In the genomic region with DNA sequence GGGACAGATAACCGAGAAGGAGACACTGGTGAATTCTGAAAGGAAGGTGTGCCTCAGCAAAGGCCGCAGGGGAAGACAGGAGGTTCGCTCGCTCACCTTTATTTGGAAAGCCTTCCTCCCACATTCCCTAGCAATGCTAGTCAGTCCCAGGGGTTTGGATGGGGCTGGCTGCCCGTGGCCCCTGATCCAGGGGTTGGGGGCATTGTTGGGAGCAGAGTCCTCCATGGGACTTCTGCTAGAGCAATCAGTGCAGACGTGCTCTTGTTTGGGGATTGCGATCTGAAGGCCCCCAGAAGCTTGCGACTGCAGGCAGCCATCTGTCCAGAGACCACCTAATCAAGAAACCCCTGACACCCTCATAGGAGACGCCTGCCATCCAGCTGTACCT, we compare ENCODE assay signal across 19 cellular contexts. TPM values are rescaled to one million over a fixed set of nuclear protein-coding genes. Genes with fewer than 3 reads are reported as not detected.
DNase-seq lines count a peak whose midpoint lies in the region; FAIRE-seq and TF ChIP-seq lines count a peak whose summit lies in the region.
"Had no signal": no experiment of that assay in that cellular context is flagged by ENCODE, and none has a peak within 500 bp of the region (broad histone marks: within the 10 kb centered on the region; RNA-seq: fewer than 3 reads in every experiment).

No MANE protein-coding gene starts in this region.

- H3K4me3 Mint-ChIP-seq in T-helper 2 cell treated with Interferon-gamma antibody and Interleukin-4, amounts not matched to agents 5 μg/mL and 100 μg/mL, for 36 hours, result peak overlapping the region; percentile 47
- H3K4me3 Mint-ChIP-seq in immature natural killer cell, result no peak overlapping the region

- no peak overlapping the region for H2AFZ ChIP-seq in OCI-LY3 (ENCODE audit: low read depth, low read length)

- H4K20me1 ChIP-seq in OCI-LY3 (ENCODE audit: insufficient read depth, low read length), result no peaks in the 10 kb centered on the region
- H4K20me1 ChIP-seq: BLaER1 treated with 17β-estradiol and CSF1 and Interleukin-3, amounts not matched to agents 10 nM and 100 nM had no signal

- peaks cover 32% of the 10 kb centered on the region for H3K27me3 Mint-ChIP-seq in T-helper 2 cell treated with Interferon-gamma antibody and Interleukin-4, amounts not matched to agents 5 μg/mL and 100 μg/mL, for 36 hours (ENCODE audit: low read depth)
- H3K27me3 Mint-ChIP-seq in immature natural killer cell (ENCODE audit: low read depth in 3 of 3), result peaks cover 0 to 10% (median 8%) of the 10 kb centered on the region in 3 donors

- no peak for DNase-seq in T-helper 2 cell treated with Interferon-gamma antibody and Interleukin-4, amounts not matched to agents 5 μg/mL and 100 μg/mL, for 36 hours (ENCODE audit: low spot score)
- DNase-seq in T-helper 2 cell (no peak), esophagus squamous epithelium (lab: John Stamatoyannopoulos, UW) (no peak), immature natural killer cell (no peak), nucleus accumbens (lab: John Stamatoyannopoulos, UW) (no peak), kidney (no peak)
- DNase-seq: 8988T; activated T-cell treated with anti-CD3 and anti-CD28 coated beads, Interleukin-2, amount 50 U/mL, for 1 hour; adrenal gland; caudate nucleus; effector memory CD4-positive, alpha-beta T cell; left ventricle myocardium superior; SK-N-SH had no signal

- H3K4me1 Mint-ChIP-seq in T-helper 2 cell treated with Interferon-gamma antibody and Interleukin-4, amounts not matched to agents 5 μg/mL and 100 μg/mL, for 36 hours (ENCODE audit: low read depth), result peaks cover 4% of the 10 kb centered on the region
- no peaks in the 10 kb centered on the region for H3K4me1 Mint-ChIP-seq in immature natural killer cell

- H3K9ac ChIP-seq in OCI-LY3 (ENCODE audit: low read length) (no peak overlapping the region), rectal smooth muscle tissue (ENCODE audit: low read length) (no peak overlapping the region), kidney (ENCODE audit: low read length in 2 of 2) (no peak overlapping the region)
- H3K9ac ChIP-seq: BLaER1 treated with 17β-estradiol and CSF1 and Interleukin-3, amounts not matched to agents 10 nM and 100 nM; SK-N-SH had no signal

- H3K79me2 ChIP-seq in OCI-LY3 (ENCODE audit: low read length), result no peaks in the 10 kb centered on the region

- WGBS in esophagus squamous epithelium, 2 donors, result 60 to 63% methylated on average over 7 to 9 of the region's 9 CpGs

- H3K27me3 ChIP-seq in OCI-LY3 (ENCODE audit: low read depth, low read length) (peaks cover 15% of the 10 kb centered on the region), esophagus squamous epithelium (peaks cover 0 to 11% (median 0%) of the 10 kb centered on the region in 4 donors), rectal smooth muscle tissue (ENCODE audit: control insufficient read depth, insufficient read depth, low read length) (peaks cover 5% of the 10 kb centered on the region)

- H3K27ac ChIP-seq in OCI-LY3 (ENCODE audit: low read length), result no peak overlapping the region
- peak overlapping the region in 3 of 4 donors; percentile 45 to 58 (median 57) for H3K27ac ChIP-seq in esophagus squamous epithelium
- H3K27ac ChIP-seq in rectal smooth muscle tissue (ENCODE audit: low read depth, low read length), result no peak overlapping the region
- no peak overlapping the region for H3K27ac ChIP-seq in kidney (ENCODE audit: low read depth in 2 of 2, low read length in 2 of 2)
- H3K27ac ChIP-seq: adrenal gland; BLaER1 treated with 17β-estradiol and CSF1 and Interleukin-3, amounts not matched to agents 10 nM and 100 nM had no signal

- no peaks in the 10 kb centered on the region for H3K36me3 Mint-ChIP-seq in T-helper 2 cell treated with Interferon-gamma antibody and Interleukin-4, amounts not matched to agents 5 μg/mL and 100 μg/mL, for 36 hours (ENCODE audit: low read depth)
- H3K36me3 Mint-ChIP-seq in immature natural killer cell, result no peaks in the 10 kb centered on the region

- intact Hi-C loops in esophagus squamous epithelium (cut with DNase I) (no loop called here), kidney (cut with DNase I) (no loop called here)

- H3K9me3 ChIP-seq in OCI-LY3 (ENCODE audit: insufficient read depth, low read length) (0 out of 2 replicates have a peak, but pooled peaks cover 5% of the 10 kb centered on the region), esophagus squamous epithelium (peaks cover 0 to 3% (median 0%) of the 10 kb centered on the region in 3 donors), kidney (ENCODE audit: control insufficient read depth in 1 of 2, low read length in 2 of 2) (peaks cover 0 to 4% of the 10 kb centered on the region in 2 donors)
- H3K9me3 ChIP-seq: adrenal gland, SK-N-SH had no signal

- H3K9me3 Mint-ChIP-seq in T-helper 2 cell treated with Interferon-gamma antibody and Interleukin-4, amounts not matched to agents 5 μg/mL and 100 μg/mL, for 36 hours, result peaks cover 3% of the 10 kb centered on the region
- H3K9me3 Mint-ChIP-seq in immature natural killer cell, result peaks cover 0 to 11% (median 0%) of the 10 kb centered on the region in 6 donors

- H3K4me1 ChIP-seq in OCI-LY3 (ENCODE audit: low read length), result peaks cover 9% of the 10 kb centered on the region
- peaks cover 5 to 27% (median 21%) of the 10 kb centered on the region in 3 donors for H3K4me1 ChIP-seq in esophagus squamous epithelium
- peaks cover 2% of the 10 kb centered on the region for H3K4me1 ChIP-seq in rectal smooth muscle tissue (ENCODE audit: control insufficient read depth, insufficient read depth, low read length)
- H3K4me1 ChIP-seq in kidney (ENCODE audit: control insufficient read depth in 1 of 2, insufficient read depth in 1 of 2, low read depth in 1 of 2, low read length in 2 of 2), result no peaks in the 10 kb centered on the region
- H3K4me1 ChIP-seq: adrenal gland; BLaER1 treated with 17β-estradiol and CSF1 and Interleukin-3, amounts not matched to agents 10 nM and 100 nM had no signal

- peak overlapping the region; percentile 55; the same call in 1 of the 2 replicates for H3K4me2 ChIP-seq in OCI-LY3 (ENCODE audit: low read length)
- H3K4me2 ChIP-seq: BLaER1 treated with 17β-estradiol and CSF1 and Interleukin-3, amounts not matched to agents 10 nM and 100 nM; SK-N-SH had no signal

- no peak for FAIRE-seq in kidney (lab: Jason Lieb, UNC)
- FAIRE-seq: GM18507 had no signal

- no peak for TF ChIP-seq POLR2A in esophagus squamous epithelium (IDR thresholded peaks at IDR 0.05)

- H3K27ac Mint-ChIP-seq in T-helper 2 cell treated with Interferon-gamma antibody and Interleukin-4, amounts not matched to agents 5 μg/mL and 100 μg/mL, for 36 hours, result no peak overlapping the region
- no peak overlapping the region for H3K27ac Mint-ChIP-seq in immature natural killer cell

- H3K36me3 ChIP-seq in OCI-LY3 (replicated peaks; ENCODE audit: low read depth, low read length), result no peaks in the 10 kb centered on the region
- H3K36me3 ChIP-seq in esophagus squamous epithelium, result no peaks in the 10 kb centered on the region
- H3K36me3 ChIP-seq in rectal smooth muscle tissue (ENCODE audit: control insufficient read depth, insufficient read depth, low read length), result no peaks in the 10 kb centered on the region
- H3K36me3 ChIP-seq in kidney (ENCODE audit: control insufficient read depth in 1 of 2, insufficient read depth in 2 of 2, low read length in 2 of 2), result no peaks in the 10 kb centered on the region
- H3K36me3 ChIP-seq: adrenal gland; BLaER1 treated with 17β-estradiol and CSF1 and Interleukin-3, amounts not matched to agents 10 nM and 100 nM had no signal

- H3K4me3 ChIP-seq in OCI-LY3 (ENCODE audit: low read length), result peak overlapping the region; percentile 52; the same call in 1 of the 2 replicates
- peak overlapping the region in 2 of 4 donors; percentile 2 to 46 for H3K4me3 ChIP-seq in esophagus squamous epithelium
- peak overlapping the region; percentile 25 for H3K4me3 ChIP-seq in rectal smooth muscle tissue (ENCODE audit: low read length)
- H3K4me3 ChIP-seq in kidney (ENCODE audit: low read length in 2 of 2), result no peak overlapping the region
- H3K4me3 ChIP-seq: adrenal gland; BLaER1 treated with 17β-estradiol and CSF1 and Interleukin-3, amounts not matched to agents 10 nM and 100 nM had no signal

- TF ChIP-seq CTCF in OCI-LY3 (IDR thresholded peaks at IDR 0.05; ENCODE audit: low read depth, low read length) (no peak), esophagus squamous epithelium (IDR thresholded peaks at IDR 0.05) (no peak), kidney (IDR thresholded peaks at IDR 0.05; ENCODE audit: borderline replicate concordance, extremely low read depth, insufficient read depth) (no peak)

RNA-seq across cellular contexts. Expression of a gene that starts 6.0 kb away (rescaled TPM):
- 1 to 10 TPM in 3 of 4 donors, under 1 TPM in 1; 0.95 to 4.6 (median 1.6) TPM for total RNA-seq in esophagus squamous epithelium
- polyA plus RNA-seq in immature natural killer cell, result not detected
- 0.35 TPM for total RNA-seq in kidney
- polyA plus RNA-seq in kidney (ENCODE audit: insufficient read depth, low read depth, low replicate concordance), result not detected
- total RNA-seq: activated CD4-positive, alpha-beta T cell treated with anti-CD3 and anti-CD28 coated beads, Interleukin-2, amount 10 ng/mL, durations not matched to agents 24 days and 14 days; pulmonary artery endothelial cell had no signal
- polyA plus RNA-seq: SK-N-SH had no signal

Comparison
In these comparisons a context has a peak if more than half of its experiments do, and no peak if none do; other contexts are left out.
1. H3K27ac ChIP-seq: peak in esophagus squamous epithelium (3 of 4); none in OCI-LY3 (single experiment), rectal smooth muscle tissue (single experiment) and kidney (0 of 2).
2. H3K4me3 ChIP-seq: peak in OCI-LY3 (single experiment) and rectal smooth muscle tissue (single experiment); none in kidney (0 of 2).